In genomic region chr6:149628865-149629544, GRCh38 we compare ENCODE assay signal across 11 cellular contexts. TPM values are rescaled to one million over a fixed set of nuclear protein-coding genes. Genes with fewer than 3 reads are reported as not detected.
DNase-seq lines count a peak whose midpoint lies in the region; ATAC-seq and TF ChIP-seq lines count a peak whose summit lies in the region.
"Had no signal": no experiment of that assay in that cellular context is flagged by ENCODE, and none has a peak within 500 bp of the region (broad histone marks: within the 10 kb centered on the region; RNA-seq: fewer than 3 reads in every experiment).

No MANE protein-coding gene starts in this region.

- ATAC-seq in GM19328 (IDR thresholded peaks at IDR 0.05; ENCODE audit: unreplicated experiment) (peak; percentile 69), HG03025 (IDR thresholded peaks at IDR 0.05; ENCODE audit: low FRiP score, unreplicated experiment) (peak; percentile 82), omental fat pad (ENCODE audit: low FRiP score) (no peak)

- no peak overlapping the region for H2BK12ac ChIP-seq in neuronal stem cell (ENCODE audit: low read length)

- H3K4me2 ChIP-seq in neuronal stem cell (ENCODE audit: insufficient read depth, low read length, poor library complexity, severe bottlenecking), result no peak overlapping the region

- H3K4me1 ChIP-seq in CD8-positive, alpha-beta memory T cell (ENCODE audit: insufficient read depth, low read length), result no peaks in the 10 kb centered on the region
- H3K4me1 ChIP-seq in neuronal stem cell (ENCODE audit: control insufficient read depth in 2 of 2, insufficient read depth in 1 of 2, low read depth in 1 of 2, low read length in 2 of 2), result no peaks in the 10 kb centered on the region
- H3K4me1 ChIP-seq: left ventricle myocardium inferior had no signal

- no peak overlapping the region for H2AK5ac ChIP-seq in neuronal stem cell (ENCODE audit: low read depth, low read length)

- no peak overlapping the region for H3K9ac ChIP-seq in neuronal stem cell (ENCODE audit: low read depth, low read length, poor library complexity)

- no peak overlapping the region for H3K14ac ChIP-seq in neuronal stem cell (ENCODE audit: low read length)

- H3K23ac ChIP-seq in neuronal stem cell (ENCODE audit: low read depth, low read length, poor library complexity), result no peak overlapping the region

- no peaks in the 10 kb centered on the region for H3K9me3 ChIP-seq in CD8-positive, alpha-beta memory T cell (ENCODE audit: low read length)
- no peaks in the 10 kb centered on the region for H3K9me3 ChIP-seq in neuronal stem cell (replicated peaks in 1 of 2; ENCODE audit: control insufficient read depth in 2 of 2, insufficient read depth in 1 of 2, low read depth in 1 of 2, low read length in 2 of 2)
- H3K9me3 ChIP-seq: left ventricle myocardium inferior had no signal

- no peak overlapping the region for H3K18ac ChIP-seq in neuronal stem cell (ENCODE audit: low read length)

- no peak overlapping the region for H3K27ac ChIP-seq in CD8-positive, alpha-beta memory T cell (ENCODE audit: low read depth, low read length)
- H3K27ac ChIP-seq in neuronal stem cell (replicated peaks; ENCODE audit: low read length), result no peak overlapping the region
- H3K27ac ChIP-seq: left ventricle myocardium inferior had no signal

- no peak for TF ChIP-seq CTCF in omental fat pad (IDR thresholded peaks at IDR 0.05)

- H3K27ac Mint-ChIP-seq in CD8-positive, alpha-beta memory T cell, result peak overlapping the region in 5 of 8 donors; percentile 11 to 65 (median 39)
- H3K27ac Mint-ChIP-seq in activated T-helper 1 cell treated with anti-CD3 and anti-CD28 coated beads, Interleukin-12 subunit alpha, Interleukin-12 subunit beta, Interleukin-2, Interleukin-4 antibody, amounts not matched to agents 30 ng/mL and 10 ng/mL and 1 ng/mL, durations not matched to agents 14 hours and 24 hours and 36 hours, result peak overlapping the region; percentile 9

- H4K91ac ChIP-seq in neuronal stem cell (ENCODE audit: low read depth, low read length, poor library complexity), result no peak overlapping the region

- POLR2A ChIA-PET in CD8-positive, alpha-beta memory T cell (lab: Charles Lee), result no interaction called here

- H3K9me3 Mint-ChIP-seq in CD8-positive, alpha-beta memory T cell, result no peaks in the 10 kb centered on the region
- no peaks in the 10 kb centered on the region for H3K9me3 Mint-ChIP-seq in activated T-helper 1 cell treated with anti-CD3 and anti-CD28 coated beads, Interleukin-12 subunit alpha, Interleukin-12 subunit beta, Interleukin-2, Interleukin-4 antibody, amounts not matched to agents 30 ng/mL and 10 ng/mL and 1 ng/mL, durations not matched to agents 14 hours and 24 hours and 36 hours

- H3K36me3 Mint-ChIP-seq in CD8-positive, alpha-beta memory T cell, result peaks cover 11 to 52% (median 20%) of the 10 kb centered on the region in 3 donors
- peaks cover 23% of the 10 kb centered on the region for H3K36me3 Mint-ChIP-seq in activated T-helper 1 cell treated with anti-CD3 and anti-CD28 coated beads, Interleukin-12 subunit alpha, Interleukin-12 subunit beta, Interleukin-2, Interleukin-4 antibody, amounts not matched to agents 30 ng/mL and 10 ng/mL and 1 ng/mL, durations not matched to agents 14 hours and 24 hours and 36 hours (ENCODE audit: low read depth)

- no peak overlapping the region for H3K4ac ChIP-seq in neuronal stem cell (ENCODE audit: low read length)

- no peak overlapping the region for H2AFZ ChIP-seq in neuronal stem cell (ENCODE audit: low read length)

- H3K79me1 ChIP-seq in neuronal stem cell (ENCODE audit: low read depth, low read length), result no peaks in the 10 kb centered on the region

- H2BK15ac ChIP-seq in neuronal stem cell (ENCODE audit: low read length), result no peak overlapping the region

- no peak for DNase-seq in CD8-positive, alpha-beta memory T cell
- DNase-seq in activated T-helper 1 cell treated with anti-CD3 and anti-CD28 coated beads, Interleukin-12 subunit alpha, Interleukin-12 subunit beta, Interleukin-2, Interleukin-4 antibody, amounts not matched to agents 30 ng/mL and 10 ng/mL and 1 ng/mL, durations not matched to agents 14 hours and 24 hours and 36 hours (ENCODE audit: low spot score), result no peak
- DNase-seq in omental fat pad (ENCODE audit: low spot score) (no peak), neuronal stem cell (ENCODE audit: low spot score) (no peak), NK-92 (lab: John Stamatoyannopoulos, UW; ENCODE audit: unreplicated experiment) (no peak), COLO668 (lab: John Stamatoyannopoulos, UW; ENCODE audit: unreplicated experiment) (no peak)
- DNase-seq: effector memory CD4-positive, alpha-beta T cell; left ventricle myocardium inferior; NCI-H748 treated with DMSO at 0.1 percent for 48 hours had no signal

- no peak overlapping the region for H3K4me3 Mint-ChIP-seq in CD8-positive, alpha-beta memory T cell
- H3K4me3 Mint-ChIP-seq in activated T-helper 1 cell treated with anti-CD3 and anti-CD28 coated beads, Interleukin-12 subunit alpha, Interleukin-12 subunit beta, Interleukin-2, Interleukin-4 antibody, amounts not matched to agents 30 ng/mL and 10 ng/mL and 1 ng/mL, durations not matched to agents 14 hours and 24 hours and 36 hours, result peak overlapping the region; percentile 5

- H2BK5ac ChIP-seq in neuronal stem cell (ENCODE audit: low read length), result no peak overlapping the region

- H3K27me3 Mint-ChIP-seq in CD8-positive, alpha-beta memory T cell, result no peaks in the 10 kb centered on the region
- H3K27me3 Mint-ChIP-seq in activated T-helper 1 cell treated with anti-CD3 and anti-CD28 coated beads, Interleukin-12 subunit alpha, Interleukin-12 subunit beta, Interleukin-2, Interleukin-4 antibody, amounts not matched to agents 30 ng/mL and 10 ng/mL and 1 ng/mL, durations not matched to agents 14 hours and 24 hours and 36 hours (ENCODE audit: insufficient read depth), result no peaks in the 10 kb centered on the region

- peaks cover 0 to 5% (median 2%) of the 10 kb centered on the region in 3 donors for H3K4me1 Mint-ChIP-seq in CD8-positive, alpha-beta memory T cell
- peaks cover 6% of the 10 kb centered on the region for H3K4me1 Mint-ChIP-seq in activated T-helper 1 cell treated with anti-CD3 and anti-CD28 coated beads, Interleukin-12 subunit alpha, Interleukin-12 subunit beta, Interleukin-2, Interleukin-4 antibody, amounts not matched to agents 30 ng/mL and 10 ng/mL and 1 ng/mL, durations not matched to agents 14 hours and 24 hours and 36 hours (ENCODE audit: low read depth)

- WGBS in neuronal stem cell (ENCODE audit: extremely low coverage in 2 of 2, insufficient read length in 2 of 2, insufficient replicate concordance in 1 of 2), 2 donors, result no CpG with 5 or more reads among the region's 4 CpGs

- H3K36me3 ChIP-seq in CD8-positive, alpha-beta memory T cell (ENCODE audit: insufficient read depth, low read length), result peaks cover 8% of the 10 kb centered on the region
- peaks cover 3 to 55% of the 10 kb centered on the region in 2 donors for H3K36me3 ChIP-seq in neuronal stem cell (replicated peaks in 1 of 2; ENCODE audit: control insufficient read depth in 2 of 2, insufficient read depth in 2 of 2, low read length in 2 of 2)

- no peak overlapping the region for H4K8ac ChIP-seq in neuronal stem cell (ENCODE audit: low read depth, low read length)

- no peaks in the 10 kb centered on the region for H3K27me3 ChIP-seq in CD8-positive, alpha-beta memory T cell (ENCODE audit: insufficient read depth, low read length, poor library complexity, severe bottlenecking)
- no peaks in the 10 kb centered on the region for H3K27me3 ChIP-seq in neuronal stem cell (ENCODE audit: control insufficient read depth in 3 of 3, insufficient read depth in 3 of 3, low read depth in 1 of 3, low read length in 3 of 3)

- intact Hi-C loops in activated T-helper 1 cell treated with anti-CD3 and anti-CD28 coated beads, Interleukin-12 subunit alpha, Interleukin-12 subunit beta, Interleukin-2, Interleukin-4 antibody, amounts not matched to agents 30 ng/mL and 10 ng/mL and 1 ng/mL, durations not matched to agents 14 hours and 24 hours and 36 hours (cut with micrococcal nuclease), result no loop called here

- CTCF ChIA-PET in CD8-positive, alpha-beta memory T cell (lab: Charles Lee), result no interaction called here

- H3K4me3 ChIP-seq in CD8-positive, alpha-beta memory T cell (ENCODE audit: low read length), result no peak overlapping the region
- no peak overlapping the region for H3K4me3 ChIP-seq in neuronal stem cell (ENCODE audit: low read length in 2 of 2)
- H3K4me3 ChIP-seq: left ventricle myocardium inferior had no signal

- H2BK120ac ChIP-seq in neuronal stem cell (ENCODE audit: low read depth, low read length), result no peak overlapping the region

RNA-seq across cellular contexts. Expression of gene KATNA1, which starts 19.5 kb away (rescaled TPM):
- 10 to 100 TPM; 22.0 to 22.7 TPM for total RNA-seq in CD8-positive, alpha-beta memory T cell
- polyA plus RNA-seq in CD8-positive, alpha-beta memory T cell, result 25.7 TPM
- 20.8 and 22.1 TPM in 2 replicates for total RNA-seq in activated T-helper 1 cell treated with anti-CD3 and anti-CD28 coated beads, Interleukin-12 subunit alpha, Interleukin-12 subunit beta, Interleukin-2, Interleukin-4 antibody, amounts not matched to agents 30 ng/mL and 10 ng/mL and 1 ng/mL, durations not matched to agents 14 hours and 24 hours and 36 hours
- total RNA-seq in omental fat pad, result 10 to 100 TPM; 15.4 to 30.4 (median 18.7) TPM
- 15.8 TPM for polyA plus RNA-seq in neuronal stem cell (2013, experiment 1 of 2)
- 16.3 TPM for polyA plus RNA-seq in neuronal stem cell (2013, experiment 2 of 2)
